ENCODE assay signal across 11 cellular contexts in the genomic region with DNA sequence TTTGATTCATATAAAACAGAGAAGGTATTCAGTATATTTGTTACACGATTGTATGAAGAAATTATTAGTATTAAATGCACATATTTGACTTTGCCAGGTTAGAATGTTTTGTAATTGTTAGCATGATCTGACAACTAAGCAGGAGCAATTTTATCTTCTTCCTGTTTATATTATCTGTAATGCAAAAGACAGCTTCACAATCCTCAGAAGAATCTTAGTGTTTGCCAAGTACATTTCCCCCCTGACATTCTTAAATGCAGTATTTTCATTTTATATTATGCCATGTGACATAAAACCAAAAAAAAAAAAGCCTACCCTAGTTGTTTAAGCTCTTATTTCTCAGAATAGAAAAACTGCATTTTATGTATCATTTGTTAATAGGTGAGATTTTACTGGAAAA.
"Had no signal": no experiment of that assay in that cellular context is flagged by ENCODE, and none has a peak within 500 bp of the region (broad histone marks: within the 10 kb centered on the region; RNA-seq: fewer than 3 reads in every experiment).

No MANE protein-coding gene starts in this region.

- H3K9me3 Mint-ChIP-seq: neural progenitor cell had no signal

- H3K4me1 ChIP-seq: parathyroid adenoma, thyroid gland had no signal

- H3K27ac ChIP-seq: esophagus muscularis mucosa, neural progenitor cell, parathyroid adenoma, thyroid gland had no signal

- ATAC-seq: activated CD4-positive, CD25-positive, alpha-beta regulatory T cell treated with anti-CD3 and anti-CD28 coated beads, Interleukin-2, amount 50 U/mL, for 24 hours had no signal

- H3K4me2 ChIP-seq: neural progenitor cell had no signal

- H3K36me3 ChIP-seq: brain microvascular endothelial cell, esophagus muscularis mucosa, neural progenitor cell, thyroid gland had no signal

- H2AFZ ChIP-seq: neural progenitor cell, parathyroid adenoma had no signal

- DNase-seq: activated naive CD4-positive, alpha-beta T cell treated with anti-CD3 and anti-CD28 coated beads, Interleukin-2, amount 50 U/mL, for 16 hours; activated T-cell treated with anti-CD3 and anti-CD28 coated beads, Interleukin-2, amount 50 U/mL, for 1 hour; amniotic stem cell; brain microvascular endothelial cell; cerebellar nuclear complex; hippocampal formation; thyroid gland had no signal

- H3K9me3 ChIP-seq: esophagus muscularis mucosa, thyroid gland had no signal

- H3K9ac ChIP-seq: neural progenitor cell, parathyroid adenoma had no signal

- H3K27me3 ChIP-seq: brain microvascular endothelial cell, esophagus muscularis mucosa, neural progenitor cell, thyroid gland had no signal

- H3K4me3 ChIP-seq: esophagus muscularis mucosa, neural progenitor cell, thyroid gland had no signal

- H3K36me3 Mint-ChIP-seq: neural progenitor cell had no signal

- H3K4me3 Mint-ChIP-seq: neural progenitor cell had no signal

- H3K79me2 ChIP-seq: parathyroid adenoma had no signal

- H3K27ac Mint-ChIP-seq: neural progenitor cell had no signal
